Comparison of ENCODE assay signal across 20 cellular contexts in the genomic region with DNA sequence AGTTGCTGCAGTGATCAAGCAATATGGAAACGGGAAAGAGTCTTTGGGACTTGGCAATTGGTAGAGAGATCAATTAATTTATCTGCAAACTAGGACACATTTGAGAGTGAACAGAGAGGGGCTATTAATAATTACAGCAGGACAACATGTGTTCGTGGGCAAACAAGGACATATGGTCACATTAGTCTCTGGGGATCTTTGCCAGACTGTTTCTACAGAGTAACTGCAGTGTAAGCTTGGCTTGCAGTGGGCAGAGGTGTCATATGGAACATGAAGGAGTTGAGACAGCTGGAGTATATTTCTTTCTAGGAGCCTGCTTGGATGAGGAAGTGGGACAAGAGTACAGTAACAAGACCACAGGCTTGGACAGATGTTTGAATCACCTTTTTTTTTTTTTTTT.
"Had no signal": no experiment of that assay in that cellular context is flagged by ENCODE, and none has a peak within 500 bp of the region (broad histone marks: within the 10 kb centered on the region; RNA-seq: fewer than 3 reads in every experiment).

No MANE protein-coding gene starts in this region.

- H3K9me3 ChIP-seq: thyroid gland had no signal

- H3K27me3 Mint-ChIP-seq: central memory CD8-positive, alpha-beta T cell; stimulated activated naive B cell treated with anti-CD40 and anti-IgM and Interleukin-4, amounts not matched to agents 10 μg/mL and 1 μg/mL and 100 μg/mL, for 72 hours had no signal

- H3K4me3 ChIP-seq: coronary artery, lung, neural progenitor cell, thyroid gland had no signal

- H3K4me1 Mint-ChIP-seq: activated naive CD8-positive, alpha-beta T cell treated with anti-CD3 and anti-CD28 coated beads, Interleukin-2, amount 10 ng/mL, durations not matched to agents 7 days and 5 days; central memory CD8-positive, alpha-beta T cell; immature natural killer cell; stimulated activated naive B cell treated with anti-CD40 and anti-IgM and Interleukin-4, amounts not matched to agents 10 μg/mL and 1 μg/mL and 100 μg/mL, for 72 hours had no signal

- H3K9ac ChIP-seq: neural progenitor cell had no signal

- H3K36me3 Mint-ChIP-seq: activated naive CD8-positive, alpha-beta T cell treated with anti-CD3 and anti-CD28 coated beads, Interleukin-2, amount 10 ng/mL, durations not matched to agents 7 days and 5 days; immature natural killer cell; neural progenitor cell; stimulated activated naive B cell treated with anti-CD40 and anti-IgM and Interleukin-4, amounts not matched to agents 10 μg/mL and 1 μg/mL and 100 μg/mL, for 72 hours had no signal

- H3K36me3 ChIP-seq: brain microvascular endothelial cell, neural progenitor cell, thyroid gland had no signal

- H2AFZ ChIP-seq: neural progenitor cell had no signal

- H3K27me3 ChIP-seq: brain microvascular endothelial cell, neural progenitor cell, thyroid gland had no signal

- FAIRE-seq: endothelial cell of umbilical vein, urothelium cell line had no signal

- H3K27ac ChIP-seq: brain microvascular endothelial cell, coronary artery, neural progenitor cell, thyroid gland had no signal

- H3K4me3 Mint-ChIP-seq: activated naive CD8-positive, alpha-beta T cell treated with anti-CD3 and anti-CD28 coated beads, Interleukin-2, amount 10 ng/mL, durations not matched to agents 7 days and 5 days; activated T-helper 1 cell treated with anti-CD3 and anti-CD28 coated beads, Interleukin-12 subunit alpha, Interleukin-12 subunit beta, Interleukin-2, Interleukin-4 antibody, amounts not matched to agents 30 ng/mL and 10 ng/mL and 1 ng/mL, durations not matched to agents 14 hours and 24 hours and 36 hours; central memory CD8-positive, alpha-beta T cell; immature natural killer cell; neural progenitor cell; stimulated activated naive B cell treated with anti-CD40 and anti-IgM and Interleukin-4, amounts not matched to agents 10 μg/mL and 1 μg/mL and 100 μg/mL, for 72 hours had no signal

- ATAC-seq: activated CD4-positive, CD25-positive, alpha-beta regulatory T cell treated with anti-CD3 and anti-CD28 coated beads, Interleukin-2, amount 50 U/mL, for 24 hours; stimulated activated naive B cell treated with anti-CD40 and anti-IgM and Interleukin-4, amounts not matched to agents 10 μg/mL and 1 μg/mL and 100 μg/mL, for 72 hours had no signal

- H3K9me3 Mint-ChIP-seq: activated naive CD8-positive, alpha-beta T cell treated with anti-CD3 and anti-CD28 coated beads, Interleukin-2, amount 10 ng/mL, durations not matched to agents 7 days and 5 days; activated T-helper 1 cell treated with anti-CD3 and anti-CD28 coated beads, Interleukin-12 subunit alpha, Interleukin-12 subunit beta, Interleukin-2, Interleukin-4 antibody, amounts not matched to agents 30 ng/mL and 10 ng/mL and 1 ng/mL, durations not matched to agents 14 hours and 24 hours and 36 hours; central memory CD8-positive, alpha-beta T cell; immature natural killer cell; neural progenitor cell; stimulated activated naive B cell treated with anti-CD40 and anti-IgM and Interleukin-4, amounts not matched to agents 10 μg/mL and 1 μg/mL and 100 μg/mL, for 72 hours had no signal

- H3K4me2 ChIP-seq: neural progenitor cell had no signal

- H3K4me1 ChIP-seq: neural progenitor cell, thyroid gland had no signal

- H3K27ac Mint-ChIP-seq: activated naive CD8-positive, alpha-beta T cell treated with anti-CD3 and anti-CD28 coated beads, Interleukin-2, amount 10 ng/mL, durations not matched to agents 7 days and 5 days; activated T-helper 1 cell treated with anti-CD3 and anti-CD28 coated beads, Interleukin-12 subunit alpha, Interleukin-12 subunit beta, Interleukin-2, Interleukin-4 antibody, amounts not matched to agents 30 ng/mL and 10 ng/mL and 1 ng/mL, durations not matched to agents 14 hours and 24 hours and 36 hours; immature natural killer cell; neural progenitor cell; stimulated activated naive B cell treated with anti-CD40 and anti-IgM and Interleukin-4, amounts not matched to agents 10 μg/mL and 1 μg/mL and 100 μg/mL, for 72 hours had no signal

- DNase-seq: activated CD4-positive, alpha-beta T cell treated with anti-CD3 and anti-CD28 coated beads, Interleukin-2, amount 50 U/mL, for 1 hour; activated naive CD4-positive, alpha-beta T cell; activated naive CD8-positive, alpha-beta T cell treated with anti-CD3 and anti-CD28 coated beads, Interleukin-2, amount 10 ng/mL, durations not matched to agents 7 days and 5 days; anterior cingulate cortex; brain microvascular endothelial cell; effector CD4-positive, alpha-beta T cell; foreskin fibroblast; immature natural killer cell; midbrain; stimulated activated naive B cell treated with anti-CD40 and anti-IgM and Interleukin-4, amounts not matched to agents 10 μg/mL and 1 μg/mL and 100 μg/mL, for 72 hours; T1000 had no signal
